26 cellular contexts compared by ENCODE assay signal in genomic region chr16:12999368-12999767, GRCh38.
"Had no signal": no experiment of that assay in that cellular context is flagged by ENCODE, and none has a peak within 500 bp of the region (broad histone marks: within the 10 kb centered on the region; RNA-seq: fewer than 3 reads in every experiment).

No MANE protein-coding gene starts in this region.

- H3K4me3 ChIP-seq: coronary artery, dorsolateral prefrontal cortex, esophagus muscularis mucosa, gastrocnemius medialis, heart left ventricle had no signal

- H3K36me3 ChIP-seq: brain microvascular endothelial cell, esophagus muscularis mucosa, gastrocnemius medialis, heart left ventricle had no signal

- H3K27ac ChIP-seq: brain microvascular endothelial cell, coronary artery, dorsolateral prefrontal cortex, esophagus muscularis mucosa, foreskin keratinocyte, gastrocnemius medialis, heart left ventricle had no signal

- DNase-seq: activated CD4-positive, alpha-beta memory T cell treated with anti-CD3 and anti-CD28 coated beads for 36 hours; activated CD4-positive, alpha-beta T cell treated with anti-CD3 and anti-CD28 coated beads for 36 hours; activated CD4-positive, alpha-beta T cell treated with anti-CD3 and anti-CD28 coated beads, Interleukin-2, amount 10 ng/mL, durations not matched to agents 24 days and 14 days; activated CD4-positive, CD25-positive, alpha-beta regulatory T cell; activated CD4-positive, CD25-positive, alpha-beta regulatory T cell treated with anti-CD3 and anti-CD28 coated beads, Interleukin-2, amount 50 U/mL, for 72 hours; activated effector memory CD4-positive, alpha-beta T cell treated with Interleukin-2 at 50 U/mL for 16 hours; activated gamma-delta T cell treated with Interleukin-2 at 50 U/mL for 16 hours; activated naive CD4-positive, alpha-beta T cell treated with anti-CD3 and anti-CD28 coated beads, Interleukin-2, amount 50 U/mL, for 16 hours; activated naive CD4-positive, alpha-beta T cell treated with Interleukin-2 at 50 U/mL for 16 hours; activated T-cell treated with anti-CD3 and anti-CD28 coated beads, Interleukin-2, amount 50 U/mL, for 4 hours; amniotic stem cell; anterior cingulate cortex; brain microvascular endothelial cell; dorsolateral prefrontal cortex; effector memory CD8-positive, alpha-beta T cell; erythroblast; foreskin keratinocyte; gastrocnemius medialis; glutamatergic neuron; heart left ventricle; T-helper 2 cell had no signal

- FAIRE-seq: astrocyte, bronchial epithelial cell had no signal

- H3K4me1 ChIP-seq: esophagus muscularis mucosa, foreskin keratinocyte, gastrocnemius medialis, heart left ventricle had no signal

- H3K27me3 ChIP-seq: brain microvascular endothelial cell, foreskin keratinocyte, gastrocnemius medialis, heart left ventricle had no signal

- ATAC-seq: activated CD4-positive, alpha-beta T cell treated with anti-CD3 and anti-CD28 coated beads for 36 hours; activated T-cell treated with anti-CD3 and anti-CD28 coated beads, Interleukin-2, amount 50 U/mL, for 4 hours; activated T-helper 17 cell treated with anti-CD3 and anti-CD28 coated beads, Interleukin-2, amount 50 U/mL, for 72 hours; effector memory CD8-positive, alpha-beta T cell; foreskin keratinocyte; gastrocnemius medialis; heart left ventricle had no signal

- H3K9me3 ChIP-seq: esophagus muscularis mucosa, gastrocnemius medialis, heart left ventricle had no signal
